8 cellular contexts compared by ENCODE assay signal in the genomic region with DNA sequence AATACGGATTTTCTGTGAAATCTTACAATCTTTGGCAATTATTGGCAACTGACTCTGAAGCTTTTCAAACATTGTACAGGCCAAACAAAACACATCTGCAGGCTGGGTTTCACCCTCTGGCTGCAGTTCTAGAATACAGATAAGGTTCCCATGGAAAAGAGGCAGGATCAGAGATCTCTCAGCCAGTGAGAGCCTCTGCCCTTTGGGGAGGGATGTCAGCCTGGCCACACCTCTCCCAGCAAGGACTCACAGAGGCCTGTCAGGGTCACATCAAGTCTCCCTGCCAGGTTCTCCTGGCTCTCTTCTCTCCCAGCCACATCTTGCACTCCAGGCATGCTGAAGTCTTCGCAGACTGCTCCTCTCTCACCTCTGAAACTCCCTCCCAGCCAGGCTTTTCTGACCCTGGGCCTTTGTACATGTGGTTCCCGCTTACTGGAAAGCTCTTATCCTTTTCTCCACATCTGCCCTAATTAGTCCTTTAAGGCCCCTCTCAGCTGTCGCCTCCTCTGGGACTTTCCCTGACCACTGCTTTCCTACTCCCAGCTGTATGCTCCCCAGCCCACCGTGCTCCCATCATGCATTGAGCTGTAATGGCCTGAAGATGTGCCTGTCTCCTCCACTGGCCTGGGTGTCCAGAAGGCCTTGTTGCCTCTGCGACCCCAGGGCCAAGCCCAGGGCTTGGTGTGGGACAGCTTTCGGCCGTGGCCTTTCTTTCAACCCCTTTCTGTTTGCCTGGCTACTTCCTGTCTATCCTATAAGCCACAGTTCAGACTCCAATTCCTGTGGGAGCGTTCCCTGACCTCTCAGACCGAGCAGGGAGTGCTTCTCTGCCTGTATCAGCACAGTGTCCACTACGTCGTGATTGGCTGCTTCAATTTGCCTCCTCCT. TPM values are rescaled to one million over a fixed set of nuclear protein-coding genes. Genes with fewer than 3 reads are reported as not detected.
DNase-seq lines count a peak whose midpoint lies in the region; ATAC-seq and TF ChIP-seq lines count a peak whose summit lies in the region.

No MANE protein-coding gene starts in this region.

- ATAC-seq in right cardiac atrium (peak; percentile 95), gastrocnemius medialis (peak in 1 of 2 donors; percentile 28), GM19351 (IDR thresholded peaks at IDR 0.05; ENCODE audit: unreplicated experiment) (no peak)

- no peak for TF ChIP-seq CTCF in ascending aorta (IDR thresholded peaks at IDR 0.05)
- TF ChIP-seq CTCF in gastrocnemius medialis (IDR thresholded peaks at IDR 0.05 in 4 of 5, conservative IDR thresholded peaks at IDR 0.05 in 1 of 5), result no peak

- DNase-seq in HT1080 (ENCODE audit: low read depth) (peak; percentile 26), ascending aorta (ENCODE audit: low spot score in 2 of 2) (peak in 1 of 2 donors; percentile 90), right cardiac atrium (peak; percentile 89 to 95 (median 93)), gastrocnemius medialis (no peak), NCI-H187 (lab: John Stamatoyannopoulos, UW) (no peak), ecto neural progenitor cell (ENCODE audit: low spot score) (no peak)
- DNase-seq in stimulated activated CD4-positive, alpha-beta T cell treated with anti-CD3 and anti-CD28 coated beads, Interleukin-1b, Interleukin-23, amount 100 ng/mL, for 48 hours, result no peak

- H3K4me3 ChIP-seq in ascending aorta (peak overlapping the region in 1 of 2 donors; percentile 17), right cardiac atrium (ENCODE audit: low read length) (no peak overlapping the region), gastrocnemius medialis (no peak overlapping the region)

- TF ChIP-seq POLR2A in gastrocnemius medialis (IDR thresholded peaks at IDR 0.05), result no peak

- H3K27me3 ChIP-seq in ascending aorta (no peaks in the 10 kb centered on the region), right cardiac atrium (ENCODE audit: control insufficient read depth, insufficient read depth) (no peaks in the 10 kb centered on the region), gastrocnemius medialis (no peaks in the 10 kb centered on the region)

- H3K27ac ChIP-seq in ascending aorta, result peak overlapping the region; percentile 87
- H3K27ac ChIP-seq in right cardiac atrium (ENCODE audit: low read length), result peak overlapping the region; percentile 83
- peak overlapping the region; percentile 26 to 52 (median 38) for H3K27ac ChIP-seq in gastrocnemius medialis

- H3K9me3 ChIP-seq in ascending aorta, result no peaks in the 10 kb centered on the region
- no peaks in the 10 kb centered on the region for H3K9me3 ChIP-seq in right cardiac atrium (ENCODE audit: control insufficient read depth, low read length)
- H3K9me3 ChIP-seq in gastrocnemius medialis, result no peaks in the 10 kb centered on the region

- in situ Hi-C loops in gastrocnemius medialis (cut with MboI; ENCODE audit: low sequenced_read_pairs in 4 of 4), result no loop called here

- 38% methylated on average over 12 of the region's 12 CpGs for WGBS in right cardiac atrium

- intact Hi-C loops in ascending aorta (cut with DNase I) (loop anchor here (5.0 to 10.0 kb wide), 2 partner anchors 142 to 1750 kb away; a partner anchor contains a TSS), right cardiac atrium (cut with DNase I) (no loop called here), gastrocnemius medialis (cut with DNase I; ENCODE audit: low total_unique reads) (no loop called here)

- no peaks in the 10 kb centered on the region for H3K36me3 ChIP-seq in ascending aorta
- no peaks in the 10 kb centered on the region for H3K36me3 ChIP-seq in gastrocnemius medialis

- H3K4me1 ChIP-seq in ascending aorta (peaks cover 10 to 39% of the 10 kb centered on the region in 2 donors), right cardiac atrium (ENCODE audit: control insufficient read depth, insufficient read depth, low read length) (peaks cover 20% of the 10 kb centered on the region), gastrocnemius medialis (peaks cover 6 to 8% of the 10 kb centered on the region in 2 donors)

RNA-seq across cellular contexts. Expression of a gene that starts 4.3 kb away (rescaled TPM):
- not detected in 2 replicates for total RNA-seq in HT1080 (2014; rRNA removed; shearing (Covaris generic))
- not detected in 2 replicates for polyA plus RNA-seq in HT1080 (2015; cell fraction: cytosol; rRNA removed)
- not detected in 2 replicates for polyA plus RNA-seq in HT1080 (2015; cell fraction: nucleus; rRNA removed)
- 2.1 TPM for total RNA-seq in ascending aorta
- 10 to 100 TPM; 39.3 to 60.9 (median 54.9) TPM for total RNA-seq in right cardiac atrium
- 65.6 TPM for polyA plus RNA-seq in right cardiac atrium
- 1 to 10 TPM in 3 of 4 donors, not detected in 1; 3.7 to 6.8 (median 3.9) TPM for total RNA-seq in gastrocnemius medialis

RNA-seq across cellular contexts. Expression of a gene that starts 58.9 kb away (rescaled TPM):
- total RNA-seq in HT1080 (2014; rRNA removed; shearing (Covaris generic)), result not detected in 2 replicates
- not detected in 2 replicates for polyA plus RNA-seq in HT1080 (2015; cell fraction: cytosol; rRNA removed)
- not detected in 2 replicates for polyA plus RNA-seq in HT1080 (2015; cell fraction: nucleus; rRNA removed)
- not detected for total RNA-seq in ascending aorta
- not detected for total RNA-seq in right cardiac atrium
- not detected for polyA plus RNA-seq in right cardiac atrium
- not detected for total RNA-seq in gastrocnemius medialis

Comparison
In these comparisons a context has a peak if more than half of its experiments do, and no peak if none do; other contexts are left out.
1. DNase-seq: peak in HT1080 (single experiment) and right cardiac atrium (3 of 3); none in gastrocnemius medialis (0 of 2), NCI-H187 (0 of 2), stimulated activated CD4-positive, alpha-beta T cell treated with anti-CD3 and anti-CD28 coated beads, Interleukin-1b, Interleukin-23, amount 100 ng/mL, for 48 hours (single experiment) and ecto neural progenitor cell (single experiment).
2. RNA of a gene that starts 4.3 kb away (total RNA-seq): 39.3 to 60.9 TPM in right cardiac atrium; 3.7 to 6.8 TPM in gastrocnemius medialis, 2.1 TPM in ascending aorta (single experiment) and not detected in HT1080; every median in the first group is over 4 times any median in the second.
3. Peak in every context shown above with its lines, with median percentiles within 50 percentile points of each other: H3K27ac ChIP-seq.